Comparison of ENCODE assay signal across 12 cellular contexts in genomic region chr2:38685116-38685735, GRCh38. TPM values are rescaled to one million over a fixed set of nuclear protein-coding genes. Genes with fewer than 3 reads are reported as not detected.
DNase-seq lines count a peak whose midpoint lies in the region; ATAC-seq and TF ChIP-seq lines count a peak whose summit lies in the region.
"Had no signal": no experiment of that assay in that cellular context is flagged by ENCODE, and none has a peak within 500 bp of the region (broad histone marks: within the 10 kb centered on the region; RNA-seq: fewer than 3 reads in every experiment).

No MANE protein-coding gene starts in this region.

- H3K36me3 Mint-ChIP-seq in CD4-positive, alpha-beta memory T cell = peaks cover 50 to 61% of the 10 kb centered on the region in 2 donors
- H3K36me3 Mint-ChIP-seq in activated CD4-positive, alpha-beta memory T cell treated with anti-CD3 and anti-CD28 coated beads, Interleukin-2, amount 10 ng/mL, durations not matched to agents 7 days and 5 days (ENCODE audit: low read depth) = peaks cover 90% of the 10 kb centered on the region

- DNase-seq in CD4-positive, alpha-beta memory T cell = no peak
- DNase-seq in HuH-7 (ENCODE audit: low spot score) = peak; percentile 43
- no peak for DNase-seq in activated CD4-positive, alpha-beta memory T cell treated with anti-CD3 and anti-CD28 coated beads, Interleukin-2, amount 10 ng/mL, durations not matched to agents 7 days and 5 days
- no peak for DNase-seq in left lobe of liver (ENCODE audit: low spot score)
- no peak for DNase-seq in Kasumi-1 (lab: John Stamatoyannopoulos, UW)
- DNase-seq in NCI-H1694 (lab: John Stamatoyannopoulos, UW) = no peak
- DNase-seq in gastrocnemius medialis = no peak
- no peak for DNase-seq in stimulated activated naive CD4-positive, alpha-beta T cell (lab: John Stamatoyannopoulos, UW)
- DNase-seq: C1 segment of cervical spinal cord; glutamatergic neuron; lower lobe of right lung; stimulated activated naive B cell treated with anti-CD40 and anti-IgM and Interleukin-4, amounts not matched to agents 10 μg/mL and 1 μg/mL and 100 μg/mL, for 72 hours had no signal

- H3K27ac ChIP-seq in CD4-positive, alpha-beta memory T cell (ENCODE audit: low read depth, low read length) = no peak overlapping the region
- H3K27ac ChIP-seq in gastrocnemius medialis = no peak overlapping the region
- H3K27ac ChIP-seq: lower lobe of right lung had no signal

- H3K4me3 Mint-ChIP-seq in CD4-positive, alpha-beta memory T cell = peak overlapping the region in 3 of 8 donors; percentile 24 to 62 (median 53)
- no peak overlapping the region for H3K4me3 Mint-ChIP-seq in activated CD4-positive, alpha-beta memory T cell treated with anti-CD3 and anti-CD28 coated beads, Interleukin-2, amount 10 ng/mL, durations not matched to agents 7 days and 5 days
- H3K4me3 Mint-ChIP-seq: stimulated activated naive B cell treated with anti-CD40 and anti-IgM and Interleukin-4, amounts not matched to agents 10 μg/mL and 1 μg/mL and 100 μg/mL, for 72 hours had no signal

- no peaks in the 10 kb centered on the region for H3K27me3 ChIP-seq in CD4-positive, alpha-beta memory T cell (ENCODE audit: insufficient read depth, low read length)
- no peaks in the 10 kb centered on the region for H3K27me3 ChIP-seq in gastrocnemius medialis

- H3K27ac Mint-ChIP-seq in CD4-positive, alpha-beta memory T cell = peak overlapping the region in 6 of 7 donors; percentile 10 to 98 (median 83)
- peak overlapping the region; percentile 12 for H3K27ac Mint-ChIP-seq in activated CD4-positive, alpha-beta memory T cell treated with anti-CD3 and anti-CD28 coated beads, Interleukin-2, amount 10 ng/mL, durations not matched to agents 7 days and 5 days
- H3K27ac Mint-ChIP-seq: stimulated activated naive B cell treated with anti-CD40 and anti-IgM and Interleukin-4, amounts not matched to agents 10 μg/mL and 1 μg/mL and 100 μg/mL, for 72 hours had no signal

- no peaks in the 10 kb centered on the region for H3K9me3 ChIP-seq in CD4-positive, alpha-beta memory T cell (ENCODE audit: control insufficient read depth in 1 of 2, low read length in 2 of 2)
- no peaks in the 10 kb centered on the region for H3K9me3 ChIP-seq in gastrocnemius medialis
- H3K9me3 ChIP-seq: lower lobe of right lung had no signal

- ATAC-seq in left lobe of liver (peak; percentile 88), gastrocnemius medialis (no peak)
- ATAC-seq: stimulated activated naive B cell treated with anti-CD40 and anti-IgM and Interleukin-4, amounts not matched to agents 10 μg/mL and 1 μg/mL and 100 μg/mL, for 72 hours had no signal

- peaks cover 35% of the 10 kb centered on the region for H3K36me3 ChIP-seq in CD4-positive, alpha-beta memory T cell (ENCODE audit: insufficient read depth, low read length)
- H3K36me3 ChIP-seq in gastrocnemius medialis = peaks cover 0 to 26% of the 10 kb centered on the region in 2 donors

- POLR2A ChIA-PET in CD4-positive, alpha-beta memory T cell (lab: Charles Lee; ENCODE audit: partially characterized antibody) = interaction anchor here (4.6 to 9.7 kb wide), 3 partner anchors 7 to 86 kb away, joined by 45 to 143 read pairs (median 87); partner anchors contain the start of genes GALM and HNRNPLL
- POLR2A ChIA-PET in activated CD4-positive, alpha-beta memory T cell treated with anti-CD3 and anti-CD28 coated beads, Interleukin-2, amount 10 ng/mL, durations not matched to agents 7 days and 5 days (lab: Charles Lee) = interaction anchor here (0.6 to 4.2 kb wide), 2 partner anchors 18 to 66 kb away, joined by 3 to 92 read pairs; partner anchors contain the start of genes GALM and SRSF7

- H3K4me3 ChIP-seq in CD4-positive, alpha-beta memory T cell (ENCODE audit: low read length in 2 of 2) = no peak overlapping the region
- no peak overlapping the region for H3K4me3 ChIP-seq in gastrocnemius medialis
- H3K4me3 ChIP-seq: lower lobe of right lung had no signal

- no peaks in the 10 kb centered on the region for H3K27me3 Mint-ChIP-seq in CD4-positive, alpha-beta memory T cell
- H3K27me3 Mint-ChIP-seq in activated CD4-positive, alpha-beta memory T cell treated with anti-CD3 and anti-CD28 coated beads, Interleukin-2, amount 10 ng/mL, durations not matched to agents 7 days and 5 days = no peaks in the 10 kb centered on the region
- H3K27me3 Mint-ChIP-seq: stimulated activated naive B cell treated with anti-CD40 and anti-IgM and Interleukin-4, amounts not matched to agents 10 μg/mL and 1 μg/mL and 100 μg/mL, for 72 hours had no signal

- TF ChIP-seq POLR2A in gastrocnemius medialis (IDR thresholded peaks at IDR 0.05) = no peak

- CTCF ChIA-PET in CD4-positive, alpha-beta memory T cell (lab: Charles Lee; ENCODE audit: partially characterized antibody) = interaction anchor here (5.2 to 9.4 kb wide), 4 partner anchors 11 to 102 kb away, joined by 87 to 148 read pairs (median 110); partner anchors contain the start of gene HNRNPLL
- CTCF ChIA-PET in activated CD4-positive, alpha-beta memory T cell treated with anti-CD3 and anti-CD28 coated beads, Interleukin-2, amount 10 ng/mL, durations not matched to agents 7 days and 5 days (lab: Charles Lee) = interaction anchor here (4.4 to 7.7 kb wide), 3 partner anchors 13 to 103 kb away, joined by 23 to 109 read pairs (median 28); partner anchors contain the start of gene HNRNPLL

- H3K4me1 Mint-ChIP-seq in CD4-positive, alpha-beta memory T cell = peaks cover 38 to 76% (median 54%) of the 10 kb centered on the region in 4 donors
- peaks cover 76% of the 10 kb centered on the region for H3K4me1 Mint-ChIP-seq in activated CD4-positive, alpha-beta memory T cell treated with anti-CD3 and anti-CD28 coated beads, Interleukin-2, amount 10 ng/mL, durations not matched to agents 7 days and 5 days
- H3K4me1 Mint-ChIP-seq: stimulated activated naive B cell treated with anti-CD40 and anti-IgM and Interleukin-4, amounts not matched to agents 10 μg/mL and 1 μg/mL and 100 μg/mL, for 72 hours had no signal

- TF ChIP-seq CTCF in gastrocnemius medialis (IDR thresholded peaks at IDR 0.05 in 4 of 5, conservative IDR thresholded peaks at IDR 0.05 in 1 of 5) = no peak

- H3K9me3 Mint-ChIP-seq in CD4-positive, alpha-beta memory T cell = peaks cover 0 to 2% (median 0%) of the 10 kb centered on the region in 8 donors
- H3K9me3 Mint-ChIP-seq in activated CD4-positive, alpha-beta memory T cell treated with anti-CD3 and anti-CD28 coated beads, Interleukin-2, amount 10 ng/mL, durations not matched to agents 7 days and 5 days = no peaks in the 10 kb centered on the region

- H3K4me1 ChIP-seq in CD4-positive, alpha-beta memory T cell (ENCODE audit: insufficient read depth, low read length) = peaks cover 61% of the 10 kb centered on the region
- H3K4me1 ChIP-seq in gastrocnemius medialis = no peaks in the 10 kb centered on the region
- H3K4me1 ChIP-seq: lower lobe of right lung had no signal

- in situ Hi-C loops in gastrocnemius medialis (cut with MboI; ENCODE audit: low sequenced_read_pairs in 4 of 4) = no loop called here

- intact Hi-C loops in CD4-positive, alpha-beta memory T cell (cut with micrococcal nuclease) = no loop called here
- intact Hi-C loops in gastrocnemius medialis (cut with DNase I; ENCODE audit: low total_unique reads) = no loop called here

RNA-seq across cellular contexts. Expression of gene GALM, which starts 19.3 kb away (rescaled TPM):
- total RNA-seq in CD4-positive, alpha-beta memory T cell = 10 to 100 TPM; 35.5 to 35.8 TPM
- polyA plus RNA-seq in CD4-positive, alpha-beta memory T cell = 10 to 100 TPM; 51.2 to 60.4 TPM
- total RNA-seq in activated CD4-positive, alpha-beta memory T cell treated with anti-CD3 and anti-CD28 coated beads, Interleukin-2, amount 10 ng/mL, durations not matched to agents 7 days and 5 days = 10 to 100 TPM; 94.7 to 97.4 TPM
- total RNA-seq in left lobe of liver = 28.5 TPM
- total RNA-seq in gastrocnemius medialis = 10 to 100 TPM in 3 of 4 donors, 1 to 10 TPM in 1; 5.3 to 16.9 (median 14.9) TPM
